ENCODE assay signal across 8 cellular contexts in genomic region chr1:16243936-16244649, GRCh38. TPM values are rescaled to one million over a fixed set of nuclear protein-coding genes. Genes with fewer than 3 reads are reported as not detected.
DNase-seq lines count a peak whose midpoint lies in the region; ATAC-seq and TF ChIP-seq lines count a peak whose summit lies in the region.

No MANE protein-coding gene starts in this region.

- peak overlapping the region in 1 of 2 experiments; percentile 6; a peak in 1 of 4 replicates for H3K27ac ChIP-seq in SK-N-SH (ENCODE audit: low read depth in 2 of 2, low read length in 1 of 2)
- H3K27ac ChIP-seq in upper lobe of left lung = no peak overlapping the region

- no peak for TF ChIP-seq EP300 in SK-N-SH (IDR thresholded peaks at IDR 0.05; ENCODE audit: borderline replicate concordance in 1 of 2, low read depth in 1 of 2, low read length in 1 of 2)
- TF ChIP-seq EP300 in upper lobe of left lung (IDR thresholded peaks at IDR 0.05) = no peak

- no peaks in the 10 kb centered on the region for H3K36me3 Mint-ChIP-seq in glutamatergic neuron (ENCODE audit: unreplicated experiment)

- H3K4me3 Mint-ChIP-seq in glutamatergic neuron (ENCODE audit: unreplicated experiment) = no peak overlapping the region

- 46% methylated on average over 7 of the region's 8 CpGs for WGBS in SK-N-SH (ENCODE audit: low lambda C conversion rate)
- 38% methylated on average over 8 of the region's 8 CpGs for WGBS in upper lobe of left lung, 2 donors

- peaks cover 3% of the 10 kb centered on the region for H3K36me3 ChIP-seq in GM06990 (ENCODE audit: control insufficient read depth, insufficient read depth, low read length)
- peaks cover 7 to 10% of the 10 kb centered on the region in 2 experiments for H3K36me3 ChIP-seq in SK-N-SH (replicated peaks in 1 of 2; ENCODE audit: control insufficient read depth in 1 of 2, insufficient read depth in 2 of 2, low read length in 1 of 2)
- H3K36me3 ChIP-seq in upper lobe of left lung = peaks cover 0 to 5% (median 0%) of the 10 kb centered on the region in 4 donors

- H4K20me1 ChIP-seq in SK-N-SH (ENCODE audit: insufficient read depth) = no peaks in the 10 kb centered on the region

- intact Hi-C loops in posterior vena cava (cut with DNase I) = loop anchor here (2.0 to 10.0 kb wide), 4 partner anchors 37 to 165 kb away; partner anchors contain the start of gene FBXO42 (in 2 of the 2)

- H3K9me2 ChIP-seq in SK-N-SH = no peaks in the 10 kb centered on the region

- ATAC-seq in upper lobe of left lung (ENCODE audit: low FRiP score in 2 of 2) (peak; percentile 73 to 84), HG03095 (IDR thresholded peaks at IDR 0.05; ENCODE audit: unreplicated experiment) (no peak)

- H3K4me1 ChIP-seq in SK-N-SH (ENCODE audit: control insufficient read depth in 1 of 2, insufficient read depth in 2 of 2, low read depth in 1 of 2, low read length in 1 of 2) (peaks cover 13 to 38% of the 10 kb centered on the region in 2 experiments; a peak in 3 of 4 replicates), upper lobe of left lung (peaks cover 17 to 28% (median 23%) of the 10 kb centered on the region in 4 donors)

- TF ChIP-seq CTCF in GM06990 (IDR thresholded peaks at IDR 0.05; ENCODE audit: insufficient read depth, low read length, poor library complexity, severe bottlenecking) (peak; percentile 88), NB4 (IDR thresholded peaks at IDR 0.05; ENCODE audit: low read depth, low read length) (peak; percentile 69), SK-N-SH (IDR thresholded peaks at IDR 0.05) (peak; percentile 83), glutamatergic neuron (IDR thresholded peaks at IDR 0.05; ENCODE audit: partially characterized antibody, unreplicated experiment) (peak; percentile 81), upper lobe of left lung (IDR thresholded peaks at IDR 0.05) (peak; percentile 82 to 90 (median 84))

- H3K27ac Mint-ChIP-seq in glutamatergic neuron (ENCODE audit: unreplicated experiment) = peak overlapping the region; percentile 43

- no peak overlapping the region for H3K4me3 ChIP-seq in GM06990 (replicated peaks; ENCODE audit: low read depth, low read length)
- H3K4me3 ChIP-seq in NB4 (ENCODE audit: low read depth, low read length) = no peak overlapping the region
- no peak overlapping the region; a peak in 1 of 4 replicates for H3K4me3 ChIP-seq in SK-N-SH (ENCODE audit: low read depth in 2 of 2, low read length in 1 of 2)
- no peak overlapping the region for H3K4me3 ChIP-seq in upper lobe of left lung

- no peak overlapping the region for H2AFZ ChIP-seq in SK-N-SH (ENCODE audit: low read depth)

- peaks cover 5% of the 10 kb centered on the region for H3K27me3 Mint-ChIP-seq in glutamatergic neuron (ENCODE audit: unreplicated experiment)

- CTCF ChIA-PET in SK-N-SH (lab: Yijun Ruan, JAX) = interaction anchor here (0.6 to 5.8 kb wide), 31 partner anchors 9 to 382 kb away, joined by 3 to 94 read pairs (median 5); partner anchors contain the start of genes ARHGEF19, EPHA2, FAM131C and FBXO42

- H3K9me3 ChIP-seq in SK-N-SH = no peaks in the 10 kb centered on the region
- H3K9me3 ChIP-seq in upper lobe of left lung = no peaks in the 10 kb centered on the region

- TF ChIP-seq POLR2A in NB4 (IDR thresholded peaks at IDR 0.05; ENCODE audit: extremely low read depth, insufficient read length) (no peak), upper lobe of left lung (IDR thresholded peaks at IDR 0.05) (no peak)

- H3K27me3 ChIP-seq in GM06990 (replicated peaks; ENCODE audit: control insufficient read depth, insufficient read depth, low read length) = no peaks in the 10 kb centered on the region
- H3K27me3 ChIP-seq in SK-N-SH (ENCODE audit: insufficient read depth) = no peaks in the 10 kb centered on the region
- H3K27me3 ChIP-seq in upper lobe of left lung = no peaks in the 10 kb centered on the region

- H3F3A ChIP-seq in SK-N-SH (replicated peaks; ENCODE audit: insufficient read depth) = peaks cover 1% of the 10 kb centered on the region

- no peaks in the 10 kb centered on the region for H3K79me2 ChIP-seq in SK-N-SH (ENCODE audit: insufficient read depth)

- H3K9ac ChIP-seq in SK-N-SH = no peak overlapping the region

- POLR2A ChIA-PET in SK-N-SH (lab: Yijun Ruan, JAX) = no interaction called here

- no peak overlapping the region for H3K4me2 ChIP-seq in SK-N-SH

- H3K4me1 Mint-ChIP-seq in glutamatergic neuron (ENCODE audit: low read depth, unreplicated experiment) = peaks cover 14% of the 10 kb centered on the region

- peaks cover 7% of the 10 kb centered on the region for H3K9me3 Mint-ChIP-seq in glutamatergic neuron (ENCODE audit: unreplicated experiment)

- DNase-seq in GM06990 (ENCODE audit: extremely low read depth, insufficient read length) (no peak), NB4 (ENCODE audit: low read depth) (peak; percentile 82), SK-N-SH (peak; percentile 71), glutamatergic neuron (peak; percentile 84), posterior vena cava (ENCODE audit: low spot score) (peak; percentile 92), upper lobe of left lung (peak in 1 of 2 donors; percentile 74)
- peak; percentile 77 for DNase-seq in activated naive CD4-positive, alpha-beta T cell treated with Interleukin-2 at 50 U/mL for 16 hours

- peak; percentile 94 for TF ChIP-seq RAD21 in SK-N-SH (IDR thresholded peaks at IDR 0.05; ENCODE audit: low read length)

TF ChIP-seq in SK-N-SH, 30 proteins besides CTCF, POLR2A, EP300 and RAD21:
- TF ChIP-seq NRF1 (IDR thresholded peaks at IDR 0.05; ENCODE audit: low read depth, low read length) (no peak), RFX5 (IDR thresholded peaks at IDR 0.05; ENCODE audit: low read length) (0 out of 2 replicates have a peak, but pooled peaks have one; percentile 28), TAF1 (IDR thresholded peaks at IDR 0.05; ENCODE audit: borderline replicate concordance, low read depth, low read length) (no peak), ELF1 (IDR thresholded peaks at IDR 0.05) (no peak), RCOR1 (IDR thresholded peaks at IDR 0.05; ENCODE audit: low read length) (0 out of 2 replicates have a peak, but pooled peaks have one; percentile 15), FOXJ3 (CRISPR knock-in tag; IDR thresholded peaks at IDR 0.05) (no peak), SMC3 (IDR thresholded peaks at IDR 0.05; ENCODE audit: low read depth, low read length) (peak; percentile 87), PBX3 (IDR thresholded peaks at IDR 0.05) (no peak; the same call in 1 of the 2 replicates), POLR2AphosphoS5 (IDR thresholded peaks at IDR 0.05; ENCODE audit: low read depth, low read length) (0 out of 2 replicates have a peak, but pooled peaks have one; percentile 8), GATA2 (CRISPR knock-in tag; IDR thresholded peaks at IDR 0.05) (no peak), USF2 (IDR thresholded peaks at IDR 0.05; ENCODE audit: borderline replicate concordance, low read depth, low read length) (no peak), TEAD4 (IDR thresholded peaks at IDR 0.05; ENCODE audit: borderline replicate concordance, insufficient read depth) (no peak), GABPA (IDR thresholded peaks at IDR 0.05; ENCODE audit: low read depth) (no peak)

RNA-seq across cellular contexts. Expression of gene CPLANE2, which starts 7.1 kb away (rescaled TPM):
- polyA plus RNA-seq in SK-N-SH (2012; rRNA removed) = 6.5 and 8.6 TPM in 2 replicates
- polyA plus RNA-seq in SK-N-SH (2012; cell fraction: cytosol; rRNA removed) = 2.9 and 5.8 TPM in 2 replicates
- polyA plus RNA-seq in SK-N-SH (2012; cell fraction: nucleus; rRNA removed) = 11.7 and 12.6 TPM in 2 replicates
- total RNA-seq in glutamatergic neuron (ENCODE audit: unreplicated experiment) = 3.5 TPM
- total RNA-seq in posterior vena cava = 1 to 10 TPM; 4.1 to 5.2 TPM
- total RNA-seq in upper lobe of left lung = 10 to 100 TPM in 2 of 6 donors, 1 to 10 TPM in 4; 3.0 to 11.6 (median 8.0) TPM

RNA-seq across cellular contexts. Expression of gene ARHGEF19, which starts 31.6 kb away (rescaled TPM):
- polyA plus RNA-seq in SK-N-SH (2012; rRNA removed) = 11.5 and 11.8 TPM in 2 replicates
- polyA plus RNA-seq in SK-N-SH (2012; cell fraction: cytosol; rRNA removed) = 3.7 and 6.1 TPM in 2 replicates
- 29.3 and 39.8 TPM in 2 replicates for polyA plus RNA-seq in SK-N-SH (2012; cell fraction: nucleus; rRNA removed)
- total RNA-seq in glutamatergic neuron (ENCODE audit: unreplicated experiment) (3.4 TPM), posterior vena cava (1 to 10 TPM; 4.7 to 5.5 TPM), upper lobe of left lung (10 to 100 TPM in 4 of 6 donors, 1 to 10 TPM in 2; 3.5 to 70.2 (median 12.6) TPM)
